In the genomic region with DNA sequence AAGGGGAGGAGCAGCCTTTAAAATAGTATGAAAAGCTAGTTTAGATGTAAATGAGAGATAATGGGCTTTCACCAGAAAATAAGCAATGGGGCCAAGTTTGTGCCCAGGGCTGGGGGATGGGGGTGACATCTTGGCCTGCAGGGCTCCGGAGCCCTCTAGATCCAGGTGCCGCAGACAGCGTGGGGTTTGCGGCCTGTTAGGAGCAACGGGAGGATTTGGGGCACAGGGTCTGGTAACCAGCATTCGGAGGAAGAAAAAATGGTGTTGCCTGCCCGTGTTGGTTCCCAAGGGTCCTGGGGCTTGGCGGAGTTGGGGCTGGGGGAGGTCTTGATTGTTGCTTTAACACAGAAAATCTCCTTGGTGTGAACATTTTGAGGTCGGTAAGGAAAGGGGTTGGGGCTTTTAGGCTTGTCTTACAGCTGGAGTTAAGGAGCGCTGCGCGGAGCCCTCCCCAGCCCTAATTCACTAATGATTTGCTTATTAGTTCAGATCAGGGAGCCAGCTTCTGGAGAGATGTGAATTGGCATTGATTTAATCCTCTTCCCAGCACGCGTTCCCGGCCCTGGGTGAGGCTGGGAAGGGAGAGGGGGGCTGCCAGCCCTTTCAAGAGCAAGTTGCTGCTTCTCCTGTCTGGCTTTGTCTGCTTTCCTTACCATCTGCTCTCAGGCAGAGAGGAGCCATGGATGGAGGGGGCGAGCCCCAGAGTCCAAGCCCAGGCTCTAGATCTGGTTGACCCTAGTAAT, we compare ENCODE assay signal across 3 cellular contexts.
TF ChIP-seq lines count a peak whose summit lies in the region.

No MANE protein-coding gene starts in this region.

TF ChIP-seq in SK-N-SH, 30 proteins besides CTCF, POLR2A, EP300 and RAD21 (continued from another document and continues in another):
- TF ChIP-seq, protein P1, sequence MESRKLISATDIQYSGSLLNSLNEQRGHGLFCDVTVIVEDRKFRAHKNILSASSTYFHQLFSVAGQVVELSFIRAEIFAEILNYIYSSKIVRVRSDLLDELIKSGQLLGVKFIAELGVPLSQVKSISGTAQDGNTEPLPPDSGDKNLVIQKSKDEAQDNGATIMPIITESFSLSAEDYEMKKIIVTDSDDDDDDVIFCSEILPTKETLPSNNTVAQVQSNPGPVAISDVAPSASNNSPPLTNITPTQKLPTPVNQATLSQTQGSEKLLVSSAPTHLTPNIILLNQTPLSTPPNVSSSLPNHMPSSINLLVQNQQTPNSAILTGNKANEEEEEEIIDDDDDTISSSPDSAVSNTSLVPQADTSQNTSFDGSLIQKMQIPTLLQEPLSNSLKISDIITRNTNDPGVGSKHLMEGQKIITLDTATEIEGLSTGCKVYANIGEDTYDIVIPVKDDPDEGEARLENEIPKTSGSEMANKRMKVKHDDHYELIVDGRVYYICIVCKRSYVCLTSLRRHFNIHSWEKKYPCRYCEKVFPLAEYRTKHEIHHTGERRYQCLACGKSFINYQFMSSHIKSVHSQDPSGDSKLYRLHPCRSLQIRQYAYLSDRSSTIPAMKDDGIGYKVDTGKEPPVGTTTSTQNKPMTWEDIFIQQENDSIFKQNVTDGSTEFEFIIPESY (IDR thresholded peaks at IDR 0.05; ENCODE audit: borderline replicate concordance, low read depth): no peak
- TF ChIP-seq POLR2AphosphoS5 (IDR thresholded peaks at IDR 0.05; ENCODE audit: low read depth, low read length) (no peak), NRF1 (IDR thresholded peaks at IDR 0.05; ENCODE audit: low read depth, low read length) (no peak), EZH2phosphoT487 (IDR thresholded peaks at IDR 0.05; ENCODE audit: borderline replicate concordance, low read depth) (no peak), RCOR1 (IDR thresholded peaks at IDR 0.05; ENCODE audit: low read length) (no peak), ELF1 (IDR thresholded peaks at IDR 0.05) (no peak), MEF2A (IDR thresholded peaks at IDR 0.05; ENCODE audit: borderline replicate concordance, low read depth) (no peak)
- TF ChIP-seq, protein P2, sequence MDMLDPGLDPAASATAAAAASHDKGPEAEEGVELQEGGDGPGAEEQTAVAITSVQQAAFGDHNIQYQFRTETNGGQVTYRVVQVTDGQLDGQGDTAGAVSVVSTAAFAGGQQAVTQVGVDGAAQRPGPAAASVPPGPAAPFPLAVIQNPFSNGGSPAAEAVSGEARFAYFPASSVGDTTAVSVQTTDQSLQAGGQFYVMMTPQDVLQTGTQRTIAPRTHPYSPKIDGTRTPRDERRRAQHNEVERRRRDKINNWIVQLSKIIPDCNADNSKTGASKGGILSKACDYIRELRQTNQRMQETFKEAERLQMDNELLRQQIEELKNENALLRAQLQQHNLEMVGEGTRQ (IDR thresholded peaks at IDR 0.05; ENCODE audit: borderline replicate concordance, low read depth, low read length): no peak
- TF ChIP-seq, protein P3, sequence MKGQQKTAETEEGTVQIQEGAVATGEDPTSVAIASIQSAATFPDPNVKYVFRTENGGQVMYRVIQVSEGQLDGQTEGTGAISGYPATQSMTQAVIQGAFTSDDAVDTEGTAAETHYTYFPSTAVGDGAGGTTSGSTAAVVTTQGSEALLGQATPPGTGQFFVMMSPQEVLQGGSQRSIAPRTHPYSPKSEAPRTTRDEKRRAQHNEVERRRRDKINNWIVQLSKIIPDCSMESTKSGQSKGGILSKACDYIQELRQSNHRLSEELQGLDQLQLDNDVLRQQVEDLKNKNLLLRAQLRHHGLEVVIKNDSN (IDR thresholded peaks at IDR 0.05; ENCODE audit: borderline replicate concordance, low read depth): no peak
- TF ChIP-seq, protein P4, sequence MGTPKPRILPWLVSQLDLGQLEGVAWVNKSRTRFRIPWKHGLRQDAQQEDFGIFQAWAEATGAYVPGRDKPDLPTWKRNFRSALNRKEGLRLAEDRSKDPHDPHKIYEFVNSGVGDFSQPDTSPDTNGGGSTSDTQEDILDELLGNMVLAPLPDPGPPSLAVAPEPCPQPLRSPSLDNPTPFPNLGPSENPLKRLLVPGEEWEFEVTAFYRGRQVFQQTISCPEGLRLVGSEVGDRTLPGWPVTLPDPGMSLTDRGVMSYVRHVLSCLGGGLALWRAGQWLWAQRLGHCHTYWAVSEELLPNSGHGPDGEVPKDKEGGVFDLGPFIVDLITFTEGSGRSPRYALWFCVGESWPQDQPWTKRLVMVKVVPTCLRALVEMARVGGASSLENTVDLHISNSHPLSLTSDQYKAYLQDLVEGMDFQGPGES (IDR thresholded peaks at IDR 0.05; ENCODE audit: low read depth, low read length): no peak

TF ChIP-seq in SK-N-SH treated with all-trans-retinoic acid at 6 μM for 48 hours, 23 proteins besides CTCF, POLR2A, EP300 and RAD21 (continued from another document):
- TF ChIP-seq, protein P5, sequence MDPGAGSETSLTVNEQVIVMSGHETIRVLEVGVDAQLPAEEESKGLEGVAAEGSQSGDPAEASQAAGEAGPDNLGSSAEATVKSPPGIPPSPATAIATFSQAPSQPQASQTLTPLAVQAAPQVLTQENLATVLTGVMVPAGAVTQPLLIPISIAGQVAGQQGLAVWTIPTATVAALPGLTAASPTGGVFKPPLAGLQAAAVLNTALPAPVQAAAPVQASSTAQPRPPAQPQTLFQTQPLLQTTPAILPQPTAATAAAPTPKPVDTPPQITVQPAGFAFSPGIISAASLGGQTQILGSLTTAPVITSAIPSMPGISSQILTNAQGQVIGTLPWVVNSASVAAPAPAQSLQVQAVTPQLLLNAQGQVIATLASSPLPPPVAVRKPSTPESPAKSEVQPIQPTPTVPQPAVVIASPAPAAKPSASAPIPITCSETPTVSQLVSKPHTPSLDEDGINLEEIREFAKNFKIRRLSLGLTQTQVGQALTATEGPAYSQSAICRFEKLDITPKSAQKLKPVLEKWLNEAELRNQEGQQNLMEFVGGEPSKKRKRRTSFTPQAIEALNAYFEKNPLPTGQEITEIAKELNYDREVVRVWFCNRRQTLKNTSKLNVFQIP (CRISPR knock-in tag; IDR thresholded peaks at IDR 0.05; ENCODE audit: borderline replicate concordance, low read depth): no peak
- no peak for TF ChIP-seq GLIS3 (CRISPR knock-in tag; IDR thresholded peaks at IDR 0.05)
- no peak for TF ChIP-seq CSDC2 (CRISPR knock-in tag; IDR thresholded peaks at IDR 0.05)
- TF ChIP-seq, protein P6, sequence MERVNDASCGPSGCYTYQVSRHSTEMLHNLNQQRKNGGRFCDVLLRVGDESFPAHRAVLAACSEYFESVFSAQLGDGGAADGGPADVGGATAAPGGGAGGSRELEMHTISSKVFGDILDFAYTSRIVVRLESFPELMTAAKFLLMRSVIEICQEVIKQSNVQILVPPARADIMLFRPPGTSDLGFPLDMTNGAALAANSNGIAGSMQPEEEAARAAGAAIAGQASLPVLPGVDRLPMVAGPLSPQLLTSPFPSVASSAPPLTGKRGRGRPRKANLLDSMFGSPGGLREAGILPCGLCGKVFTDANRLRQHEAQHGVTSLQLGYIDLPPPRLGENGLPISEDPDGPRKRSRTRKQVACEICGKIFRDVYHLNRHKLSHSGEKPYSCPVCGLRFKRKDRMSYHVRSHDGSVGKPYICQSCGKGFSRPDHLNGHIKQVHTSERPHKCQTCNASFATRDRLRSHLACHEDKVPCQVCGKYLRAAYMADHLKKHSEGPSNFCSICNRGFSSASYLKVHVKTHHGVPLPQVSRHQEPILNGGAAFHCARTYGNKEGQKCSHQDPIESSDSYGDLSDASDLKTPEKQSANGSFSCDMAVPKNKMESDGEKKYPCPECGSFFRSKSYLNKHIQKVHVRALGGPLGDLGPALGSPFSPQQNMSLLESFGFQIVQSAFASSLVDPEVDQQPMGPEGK (CRISPR knock-in tag; IDR thresholded peaks at IDR 0.05; ENCODE audit: borderline replicate concordance): no peak
- TF ChIP-seq SNAI2 (CRISPR knock-in tag; IDR thresholded peaks at IDR 0.05): no peak
- TF ChIP-seq ZFP30 (CRISPR knock-in tag; IDR thresholded peaks at IDR 0.05): no peak
- no peak for TF ChIP-seq BACH2 (CRISPR knock-in tag; IDR thresholded peaks at IDR 0.05; ENCODE audit: borderline replicate concordance)
- TF ChIP-seq, protein P7, sequence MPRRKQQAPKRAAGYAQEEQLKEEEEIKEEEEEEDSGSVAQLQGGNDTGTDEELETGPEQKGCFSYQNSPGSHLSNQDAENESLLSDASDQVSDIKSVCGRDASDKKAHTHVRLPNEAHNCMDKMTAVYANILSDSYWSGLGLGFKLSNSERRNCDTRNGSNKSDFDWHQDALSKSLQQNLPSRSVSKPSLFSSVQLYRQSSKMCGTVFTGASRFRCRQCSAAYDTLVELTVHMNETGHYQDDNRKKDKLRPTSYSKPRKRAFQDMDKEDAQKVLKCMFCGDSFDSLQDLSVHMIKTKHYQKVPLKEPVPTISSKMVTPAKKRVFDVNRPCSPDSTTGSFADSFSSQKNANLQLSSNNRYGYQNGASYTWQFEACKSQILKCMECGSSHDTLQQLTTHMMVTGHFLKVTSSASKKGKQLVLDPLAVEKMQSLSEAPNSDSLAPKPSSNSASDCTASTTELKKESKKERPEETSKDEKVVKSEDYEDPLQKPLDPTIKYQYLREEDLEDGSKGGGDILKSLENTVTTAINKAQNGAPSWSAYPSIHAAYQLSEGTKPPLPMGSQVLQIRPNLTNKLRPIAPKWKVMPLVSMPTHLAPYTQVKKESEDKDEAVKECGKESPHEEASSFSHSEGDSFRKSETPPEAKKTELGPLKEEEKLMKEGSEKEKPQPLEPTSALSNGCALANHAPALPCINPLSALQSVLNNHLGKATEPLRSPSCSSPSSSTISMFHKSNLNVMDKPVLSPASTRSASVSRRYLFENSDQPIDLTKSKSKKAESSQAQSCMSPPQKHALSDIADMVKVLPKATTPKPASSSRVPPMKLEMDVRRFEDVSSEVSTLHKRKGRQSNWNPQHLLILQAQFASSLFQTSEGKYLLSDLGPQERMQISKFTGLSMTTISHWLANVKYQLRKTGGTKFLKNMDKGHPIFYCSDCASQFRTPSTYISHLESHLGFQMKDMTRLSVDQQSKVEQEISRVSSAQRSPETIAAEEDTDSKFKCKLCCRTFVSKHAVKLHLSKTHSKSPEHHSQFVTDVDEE (CRISPR knock-in tag; IDR thresholded peaks at IDR 0.05): no peak
- no peak for TF ChIP-seq ZC3H10 (CRISPR knock-in tag; IDR thresholded peaks at IDR 0.05)
- no peak for TF ChIP-seq ESRRG (CRISPR knock-in tag; IDR thresholded peaks at IDR 0.05)
- no peak for TF ChIP-seq ZFP3 (CRISPR knock-in tag; IDR thresholded peaks at IDR 0.05)
- TF ChIP-seq ARNTL (CRISPR knock-in tag; IDR thresholded peaks at IDR 0.05; ENCODE audit: borderline replicate concordance, low read depth): no peak
- no peak for TF ChIP-seq ZNF565 (CRISPR knock-in tag; conservative IDR thresholded peaks at IDR 0.05; ENCODE audit: low read depth)

TF ChIP-seq in WTC11, 78 proteins besides CTCF, POLR2A, EP300 and RAD21 (continued from another document and continues in another):
- TF ChIP-seq, protein P8, sequence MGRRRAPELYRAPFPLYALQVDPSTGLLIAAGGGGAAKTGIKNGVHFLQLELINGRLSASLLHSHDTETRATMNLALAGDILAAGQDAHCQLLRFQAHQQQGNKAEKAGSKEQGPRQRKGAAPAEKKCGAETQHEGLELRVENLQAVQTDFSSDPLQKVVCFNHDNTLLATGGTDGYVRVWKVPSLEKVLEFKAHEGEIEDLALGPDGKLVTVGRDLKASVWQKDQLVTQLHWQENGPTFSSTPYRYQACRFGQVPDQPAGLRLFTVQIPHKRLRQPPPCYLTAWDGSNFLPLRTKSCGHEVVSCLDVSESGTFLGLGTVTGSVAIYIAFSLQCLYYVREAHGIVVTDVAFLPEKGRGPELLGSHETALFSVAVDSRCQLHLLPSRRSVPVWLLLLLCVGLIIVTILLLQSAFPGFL (CRISPR knock-in tag; IDR thresholded peaks at IDR 0.05; ENCODE audit: borderline replicate concordance): no peak
- TF ChIP-seq SMAD4 (CRISPR knock-in tag; IDR thresholded peaks at IDR 0.05) (no peak), ZNF263 (CRISPR knock-in tag; IDR thresholded peaks at IDR 0.05; ENCODE audit: low read depth) (no peak), IRF2 (CRISPR knock-in tag; IDR thresholded peaks at IDR 0.05; ENCODE audit: borderline replicate concordance, low read depth) (no peak), NFATC4 (CRISPR knock-in tag; IDR thresholded peaks at IDR 0.05) (no peak), ZNF423 (CRISPR knock-in tag; IDR thresholded peaks at IDR 0.05) (no peak)
- TF ChIP-seq, protein P9, sequence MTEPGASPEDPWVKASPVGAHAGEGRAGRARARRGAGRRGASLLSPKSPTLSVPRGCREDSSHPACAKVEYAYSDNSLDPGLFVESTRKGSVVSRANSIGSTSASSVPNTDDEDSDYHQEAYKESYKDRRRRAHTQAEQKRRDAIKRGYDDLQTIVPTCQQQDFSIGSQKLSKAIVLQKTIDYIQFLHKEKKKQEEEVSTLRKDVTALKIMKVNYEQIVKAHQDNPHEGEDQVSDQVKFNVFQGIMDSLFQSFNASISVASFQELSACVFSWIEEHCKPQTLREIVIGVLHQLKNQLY (CRISPR knock-in tag; IDR thresholded peaks at IDR 0.05): no peak
- TF ChIP-seq, protein P10, sequence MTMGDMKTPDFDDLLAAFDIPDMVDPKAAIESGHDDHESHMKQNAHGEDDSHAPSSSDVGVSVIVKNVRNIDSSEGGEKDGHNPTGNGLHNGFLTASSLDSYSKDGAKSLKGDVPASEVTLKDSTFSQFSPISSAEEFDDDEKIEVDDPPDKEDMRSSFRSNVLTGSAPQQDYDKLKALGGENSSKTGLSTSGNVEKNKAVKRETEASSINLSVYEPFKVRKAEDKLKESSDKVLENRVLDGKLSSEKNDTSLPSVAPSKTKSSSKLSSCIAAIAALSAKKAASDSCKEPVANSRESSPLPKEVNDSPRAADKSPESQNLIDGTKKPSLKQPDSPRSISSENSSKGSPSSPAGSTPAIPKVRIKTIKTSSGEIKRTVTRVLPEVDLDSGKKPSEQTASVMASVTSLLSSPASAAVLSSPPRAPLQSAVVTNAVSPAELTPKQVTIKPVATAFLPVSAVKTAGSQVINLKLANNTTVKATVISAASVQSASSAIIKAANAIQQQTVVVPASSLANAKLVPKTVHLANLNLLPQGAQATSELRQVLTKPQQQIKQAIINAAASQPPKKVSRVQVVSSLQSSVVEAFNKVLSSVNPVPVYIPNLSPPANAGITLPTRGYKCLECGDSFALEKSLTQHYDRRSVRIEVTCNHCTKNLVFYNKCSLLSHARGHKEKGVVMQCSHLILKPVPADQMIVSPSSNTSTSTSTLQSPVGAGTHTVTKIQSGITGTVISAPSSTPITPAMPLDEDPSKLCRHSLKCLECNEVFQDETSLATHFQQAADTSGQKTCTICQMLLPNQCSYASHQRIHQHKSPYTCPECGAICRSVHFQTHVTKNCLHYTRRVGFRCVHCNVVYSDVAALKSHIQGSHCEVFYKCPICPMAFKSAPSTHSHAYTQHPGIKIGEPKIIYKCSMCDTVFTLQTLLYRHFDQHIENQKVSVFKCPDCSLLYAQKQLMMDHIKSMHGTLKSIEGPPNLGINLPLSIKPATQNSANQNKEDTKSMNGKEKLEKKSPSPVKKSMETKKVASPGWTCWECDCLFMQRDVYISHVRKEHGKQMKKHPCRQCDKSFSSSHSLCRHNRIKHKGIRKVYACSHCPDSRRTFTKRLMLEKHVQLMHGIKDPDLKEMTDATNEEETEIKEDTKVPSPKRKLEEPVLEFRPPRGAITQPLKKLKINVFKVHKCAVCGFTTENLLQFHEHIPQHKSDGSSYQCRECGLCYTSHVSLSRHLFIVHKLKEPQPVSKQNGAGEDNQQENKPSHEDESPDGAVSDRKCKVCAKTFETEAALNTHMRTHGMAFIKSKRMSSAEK (CRISPR knock-in tag; IDR thresholded peaks at IDR 0.05; ENCODE audit: borderline replicate concordance): no peak
- TF ChIP-seq, protein P11, sequence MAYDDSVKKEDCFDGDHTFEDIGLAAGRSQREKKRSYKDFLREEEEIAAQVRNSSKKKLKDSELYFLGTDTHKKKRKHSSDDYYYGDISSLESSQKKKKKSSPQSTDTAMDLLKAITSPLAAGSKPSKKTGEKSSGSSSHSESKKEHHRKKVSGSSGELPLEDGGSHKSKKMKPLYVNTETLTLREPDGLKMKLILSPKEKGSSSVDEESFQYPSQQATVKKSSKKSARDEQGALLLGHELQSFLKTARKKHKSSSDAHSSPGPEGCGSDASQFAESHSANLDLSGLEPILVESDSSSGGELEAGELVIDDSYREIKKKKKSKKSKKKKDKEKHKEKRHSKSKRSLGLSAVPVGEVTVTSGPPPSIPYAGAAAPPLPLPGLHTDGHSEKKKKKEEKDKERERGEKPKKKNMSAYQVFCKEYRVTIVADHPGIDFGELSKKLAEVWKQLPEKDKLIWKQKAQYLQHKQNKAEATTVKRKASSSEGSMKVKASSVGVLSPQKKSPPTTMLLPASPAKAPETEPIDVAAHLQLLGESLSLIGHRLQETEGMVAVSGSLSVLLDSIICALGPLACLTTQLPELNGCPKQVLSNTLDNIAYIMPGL (CRISPR knock-in tag; IDR thresholded peaks at IDR 0.05): no peak
